Comparison of ENCODE assay signal across 13 cellular contexts in the genomic region with DNA sequence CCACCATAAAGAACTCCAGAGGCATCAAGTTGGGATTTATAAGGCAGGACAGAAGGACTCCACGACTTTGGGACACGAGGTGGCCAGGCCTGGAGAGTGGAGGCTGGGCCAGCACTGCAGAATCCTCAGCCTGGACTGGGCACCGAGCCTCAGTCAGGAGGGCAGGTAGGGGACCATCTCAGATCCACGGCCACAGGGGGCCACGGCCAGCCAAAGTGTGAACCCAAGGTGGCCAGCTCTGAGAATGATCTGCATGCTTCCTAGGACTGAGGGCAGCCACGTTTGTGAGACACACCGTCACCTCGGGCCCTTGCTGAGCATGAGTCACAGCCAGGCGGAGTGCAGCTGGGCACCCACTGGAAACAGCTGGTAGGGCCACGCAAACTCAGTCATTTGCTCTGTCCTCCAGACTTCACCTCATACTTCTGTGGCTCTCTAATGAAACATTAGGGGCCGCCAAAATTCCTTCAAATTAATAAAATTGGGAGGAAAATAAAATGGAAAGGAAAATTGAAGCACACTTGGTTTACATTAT.
A peak's percentile ranks its signal among the peaks of the same experiment; 100 is the strongest.
DNase-seq lines count a peak whose midpoint lies in the region; ATAC-seq, FAIRE-seq and TF ChIP-seq lines count a peak whose summit lies in the region.
"Had no signal": no experiment of that assay in that cellular context is flagged by ENCODE, and none has a peak within 500 bp of the region (broad histone marks: within the 10 kb centered on the region; RNA-seq: fewer than 3 reads in every experiment).

No MANE protein-coding gene starts in this region.

- no peak overlapping the region for H2BK15ac ChIP-seq in H9 (ENCODE audit: low read depth, low read length)

- no peak overlapping the region for H3K18ac ChIP-seq in H9 (ENCODE audit: insufficient read length, low read depth, low read length)

- H3K79me1 ChIP-seq in H9 (ENCODE audit: insufficient read depth, low read depth, low read length, poor library complexity, severe bottlenecking) = no peaks in the 10 kb centered on the region

- H3T11ph ChIP-seq in H9 (ENCODE audit: low read length) = no peak overlapping the region

- POLR2A ChIA-PET in A549 (lab: Yijun Ruan, JAX) = no interaction called here

- peaks cover 0 to 4% (median 2%) of the 10 kb centered on the region in 3 experiments; a peak in 3 of 7 replicates for H3K36me3 Mint-ChIP-seq in H9 (ENCODE audit: insufficient read depth in 1 of 3, low read depth in 3 of 3)

- H3K9me3 Mint-ChIP-seq in H9 = peaks cover 0 to 3% of the 10 kb centered on the region in 2 experiments; a peak in 1 of 5 replicates

- no peak for FAIRE-seq in A549 (lab: Jason Lieb, UNC)

- H3K4me3 Mint-ChIP-seq in H9 = no peak overlapping the region
- H3K4me3 Mint-ChIP-seq: T-helper 1 cell treated with Interleukin-12 subunit alpha and Interleukin-12 subunit beta and Interleukin-4 antibody, amounts not matched to agents 30 μg/mL and 1 μg/mL, for 36 hours had no signal

- TF ChIP-seq CTCF in A549 (IDR thresholded peaks at IDR 0.05) = no peak
- TF ChIP-seq CTCF in H9 (conservative IDR thresholded peaks at IDR 0.05) = no peak
- TF ChIP-seq CTCF in fibroblast of villous mesenchyme (IDR thresholded peaks at IDR 0.05; ENCODE audit: insufficient read depth, low read depth, low read length) = no peak

- H2BK20ac ChIP-seq in H9 (ENCODE audit: low read depth, low read length, poor library complexity, severe bottlenecking) = no peak overlapping the region

- H3K56ac ChIP-seq in H9 (ENCODE audit: insufficient read length, low read depth, low read length) = no peak overlapping the region

- peak overlapping the region; percentile 37; the same call in 1 of the 2 replicates for H3K14ac ChIP-seq in H9 (ENCODE audit: insufficient read depth, low read length)

- 75% methylated on average over 5 of the region's 11 CpGs for WGBS in A549 (ENCODE audit: missing lambda C conversion rate)
- WGBS in H9 (ENCODE audit: extremely low coverage, insufficient read length, low lambda C conversion rate) = no CpG with 5 or more reads among the region's 11 CpGs

- TF ChIP-seq POLR2A in A549 (IDR thresholded peaks at IDR 0.05; ENCODE audit: low read length) = no peak

- no peak overlapping the region for H2AK5ac ChIP-seq in H9 (ENCODE audit: insufficient read length, low read length)

- H3K36me3 ChIP-seq in SJSA1 = no peaks in the 10 kb centered on the region
- H3K36me3 ChIP-seq: left lung, vagina had no signal

- no peak overlapping the region for H3K4me3 ChIP-seq in A549
- H3K4me3 ChIP-seq in SJSA1 = no peak overlapping the region
- no peak overlapping the region for H3K4me3 ChIP-seq in fibroblast of villous mesenchyme (ENCODE audit: low read depth, low read length)
- H3K4me3 ChIP-seq: body of pancreas, left lung, vagina had no signal

- H3K27ac Mint-ChIP-seq in H9 = no peak overlapping the region
- H3K27ac Mint-ChIP-seq: T-helper 1 cell treated with Interleukin-12 subunit alpha and Interleukin-12 subunit beta and Interleukin-4 antibody, amounts not matched to agents 30 μg/mL and 1 μg/mL, for 36 hours had no signal

- no peak overlapping the region for H2BK120ac ChIP-seq in H9 (ENCODE audit: low read depth, low read length, poor library complexity, severe bottlenecking)

- no peak overlapping the region for H4K91ac ChIP-seq in H9 (ENCODE audit: insufficient read length, low read depth, low read length)

- H4K8ac ChIP-seq in H9 (replicated peaks; ENCODE audit: insufficient read length, low read depth, low read length) = no peak overlapping the region

- peaks cover 43% of the 10 kb centered on the region for H3K4me1 ChIP-seq in A549
- H3K4me1 ChIP-seq in H9 (ENCODE audit: insufficient read depth, low read length) = no peaks in the 10 kb centered on the region; the same call in 1 of the 2 replicates
- peaks cover 47% of the 10 kb centered on the region for H3K4me1 ChIP-seq in SJSA1 (replicated peaks)
- H3K4me1 ChIP-seq: body of pancreas, left lung had no signal

- H3K27me3 ChIP-seq in H9 (ENCODE audit: insufficient read depth, low read length) (no peaks in the 10 kb centered on the region), SJSA1 (replicated peaks) (no peaks in the 10 kb centered on the region)
- H3K27me3 ChIP-seq: body of pancreas, left lung, vagina had no signal

- no peaks in the 10 kb centered on the region; the same call in 2 of the 3 replicates for H3K9me3 ChIP-seq in A549
- H3K9me3 ChIP-seq in H9 (ENCODE audit: control insufficient read depth, low read depth, low read length) = no peaks in the 10 kb centered on the region
- H3K9me3 ChIP-seq in SJSA1 (replicated peaks) = no peaks in the 10 kb centered on the region
- H3K9me3 ChIP-seq: body of pancreas, left lung, vagina had no signal

- ATAC-seq in A549 = peak; percentile 33 to 44; a peak in 4 of 6 replicates
- ATAC-seq in HG03354 (IDR thresholded peaks at IDR 0.05; ENCODE audit: poor library complexity, severe bottlenecking, unreplicated experiment) = no peak
- ATAC-seq: body of pancreas, left lung had no signal

- H3K79me2 ChIP-seq in H9 (ENCODE audit: insufficient read depth, low read length) = no peaks in the 10 kb centered on the region

- H2BK12ac ChIP-seq in H9 (ENCODE audit: insufficient read length, low read depth, low read length) = no peak overlapping the region

- H3K27me3 Mint-ChIP-seq in H9 (ENCODE audit: low read depth) = no peaks in the 10 kb centered on the region; the same call in 1 of the 2 replicates

- H3K4me2 ChIP-seq in A549 (peak overlapping the region; percentile 48; the same call in 2 of the 3 replicates), H9 (ENCODE audit: insufficient read depth, insufficient read length, low read length) (no peak overlapping the region)

- H3K4ac ChIP-seq in H9 (ENCODE audit: low read depth, low read length) = no peak overlapping the region

- H4K20me1 ChIP-seq in H9 (ENCODE audit: control insufficient read depth, insufficient read depth, insufficient read length) = no peaks in the 10 kb centered on the region

- no peak overlapping the region for H2BK5ac ChIP-seq in H9 (ENCODE audit: insufficient read length, low read length)

- CTCF ChIA-PET in A549 (lab: Yijun Ruan, JAX) = interaction anchor here (0.8 to 2.0 kb wide), 3 partner anchors 8 to 11 kb away, joined by 3 to 6 read pairs (median 4); no protein-coding TSS in a partner anchor

- no peak for TF ChIP-seq EP300 in A549 (IDR thresholded peaks at IDR 0.05)

- DNase-seq in A549 (ENCODE audit: low read depth in 1 of 2, low spot score in 1 of 2) (peak; percentile 23 to 36), H9 (no peak), SJSA1 (ENCODE audit: low read depth in 1 of 2, low spot score in 2 of 2) (peak; percentile 70 to 82), fibroblast of villous mesenchyme (ENCODE audit: low read depth) (peak; percentile 26), AML-193 (lab: John Stamatoyannopoulos, UW) (no peak), NK-92 (lab: John Stamatoyannopoulos, UW; ENCODE audit: unreplicated experiment) (no peak)
- DNase-seq in activated CD4-positive, alpha-beta T cell treated with anti-CD3 and anti-CD28 coated beads for 1 hour = no peak
- DNase-seq: activated naive CD4-positive, alpha-beta T cell treated with Interleukin-2 at 50 U/mL for 16 hours; body of pancreas had no signal

- H4K5ac ChIP-seq in H9 (ENCODE audit: insufficient read length, low read depth, low read length) = no peak overlapping the region

- no peak overlapping the region for H3K9ac ChIP-seq in H9 (ENCODE audit: extremely low read depth, insufficient read length, low read length)

- no peak overlapping the region for H3K23ac ChIP-seq in H9 (ENCODE audit: insufficient read length, low read depth, low read length)

- peaks cover 3 to 6% of the 10 kb centered on the region in 2 experiments; a peak in 3 of 4 replicates for H3K4me1 Mint-ChIP-seq in H9

- no peak overlapping the region for H2AFZ ChIP-seq in H9 (ENCODE audit: low read length)

- no peak for TF ChIP-seq RAD21 in A549 (conservative IDR thresholded peaks at IDR 0.05 in 1 of 2, IDR thresholded peaks at IDR 0.05 in 1 of 2)

- H3K27ac ChIP-seq in A549 (peak overlapping the region; percentile 80 to 97), H9 (ENCODE audit: insufficient read length, low read depth, low read length) (no peak overlapping the region), SJSA1 (peak overlapping the region; percentile 71)
- H3K27ac ChIP-seq: body of pancreas, left lung, vagina had no signal

- H3K23me2 ChIP-seq in H9 (ENCODE audit: insufficient read length, low read depth, low read length, poor library complexity, severe bottlenecking) = no peaks in the 10 kb centered on the region

TF ChIP-seq in A549, 52 proteins besides CTCF, POLR2A, EP300 and RAD21:
- TF ChIP-seq SMC3 (IDR thresholded peaks at IDR 0.05) (no peak), HOXB5 (CRISPR knock-in tag; IDR thresholded peaks at IDR 0.05) (no peak), HOXA7 (CRISPR knock-in tag; IDR thresholded peaks at IDR 0.05) (no peak), HOXB13 (CRISPR knock-in tag; IDR thresholded peaks at IDR 0.05; ENCODE audit: low read depth) (no peak), MAZ (IDR thresholded peaks at IDR 0.05; ENCODE audit: borderline replicate concordance, low read depth, low read length) (no peak), JUNB (IDR thresholded peaks at IDR 0.05) (no peak), ZSCAN20 (CRISPR knock-in tag; IDR thresholded peaks at IDR 0.05) (no peak), TP53 (CRISPR knock-in tag; IDR thresholded peaks at IDR 0.05) (no peak), BHLHE40 (IDR thresholded peaks at IDR 0.05; ENCODE audit: low read depth, low read length) (no peak), FOSL2 (IDR thresholded peaks at IDR 0.05) (no peak), FOSL2 (CRISPR knock-in tag; IDR thresholded peaks at IDR 0.05) (peak; percentile 53)
- TF ChIP-seq, protein P1, sequence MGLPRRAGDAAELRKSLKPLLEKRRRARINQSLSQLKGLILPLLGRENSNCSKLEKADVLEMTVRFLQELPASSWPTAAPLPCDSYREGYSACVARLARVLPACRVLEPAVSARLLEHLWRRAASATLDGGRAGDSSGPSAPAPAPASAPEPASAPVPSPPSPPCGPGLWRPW (IDR thresholded peaks at IDR 0.05) = no peak
- TF ChIP-seq, protein P2, sequence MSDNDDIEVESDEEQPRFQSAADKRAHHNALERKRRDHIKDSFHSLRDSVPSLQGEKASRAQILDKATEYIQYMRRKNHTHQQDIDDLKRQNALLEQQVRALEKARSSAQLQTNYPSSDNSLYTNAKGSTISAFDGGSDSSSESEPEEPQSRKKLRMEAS (IDR thresholded peaks at IDR 0.05) = 0 out of 2 replicates have a peak, but pooled peaks have one; percentile 14
TF ChIP-seq in A549: peak in this region for 2.

Comparison
In these comparisons a context has a peak if more than half of its experiments do, and no peak if none do; other contexts are left out.
1. DNase-seq: peak in A549 (2 of 2), SJSA1 (2 of 2) and fibroblast of villous mesenchyme (single experiment); none in H9 (single experiment), AML-193 (0 of 2), activated CD4-positive, alpha-beta T cell treated with anti-CD3 and anti-CD28 coated beads for 1 hour (single experiment) and NK-92 (single experiment).